ENCODE assay signal across 1 cellular context in the genomic region with DNA sequence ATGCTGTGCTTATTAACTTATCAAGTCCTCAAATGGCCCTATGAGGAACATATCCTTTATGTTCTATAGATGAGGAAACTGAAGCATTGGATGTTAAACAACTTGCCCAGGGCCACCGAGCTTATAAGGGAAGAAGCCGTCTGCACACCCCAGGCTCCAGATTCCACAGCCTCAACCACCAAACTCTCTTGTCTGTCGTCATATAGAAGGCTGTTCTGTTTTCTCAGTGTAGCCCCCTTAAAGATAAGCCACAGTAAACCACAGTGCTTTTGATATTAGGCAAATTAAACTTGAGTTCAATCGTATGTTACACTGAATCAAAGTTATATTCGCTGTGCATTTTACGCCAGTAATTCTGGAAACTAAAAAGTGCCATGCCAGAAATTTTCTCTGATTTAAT.
TF ChIP-seq lines count a peak whose summit lies in the region.

No MANE protein-coding gene starts in this region.

TF ChIP-seq in HepG2, 621 proteins besides CTCF, POLR2A, EP300 and RAD21 (continued from another document):
- TF ChIP-seq, protein P1, sequence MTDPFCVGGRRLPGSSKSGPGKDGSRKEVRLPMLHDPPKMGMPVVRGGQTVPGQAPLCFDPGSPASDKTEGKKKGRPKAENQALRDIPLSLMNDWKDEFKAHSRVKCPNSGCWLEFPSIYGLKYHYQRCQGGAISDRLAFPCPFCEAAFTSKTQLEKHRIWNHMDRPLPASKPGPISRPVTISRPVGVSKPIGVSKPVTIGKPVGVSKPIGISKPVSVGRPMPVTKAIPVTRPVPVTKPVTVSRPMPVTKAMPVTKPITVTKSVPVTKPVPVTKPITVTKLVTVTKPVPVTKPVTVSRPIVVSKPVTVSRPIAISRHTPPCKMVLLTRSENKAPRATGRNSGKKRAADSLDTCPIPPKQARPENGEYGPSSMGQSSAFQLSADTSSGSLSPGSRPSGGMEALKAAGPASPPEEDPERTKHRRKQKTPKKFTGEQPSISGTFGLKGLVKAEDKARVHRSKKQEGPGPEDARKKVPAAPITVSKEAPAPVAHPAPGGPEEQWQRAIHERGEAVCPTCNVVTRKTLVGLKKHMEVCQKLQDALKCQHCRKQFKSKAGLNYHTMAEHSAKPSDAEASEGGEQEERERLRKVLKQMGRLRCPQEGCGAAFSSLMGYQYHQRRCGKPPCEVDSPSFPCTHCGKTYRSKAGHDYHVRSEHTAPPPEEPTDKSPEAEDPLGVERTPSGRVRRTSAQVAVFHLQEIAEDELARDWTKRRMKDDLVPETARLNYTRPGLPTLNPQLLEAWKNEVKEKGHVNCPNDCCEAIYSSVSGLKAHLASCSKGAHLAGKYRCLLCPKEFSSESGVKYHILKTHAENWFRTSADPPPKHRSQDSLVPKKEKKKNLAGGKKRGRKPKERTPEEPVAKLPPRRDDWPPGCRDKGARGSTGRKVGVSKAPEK (CRISPR knock-in tag; IDR thresholded peaks at IDR 0.05; ENCODE audit: borderline replicate concordance): no peak
- no peak for TF ChIP-seq ZFP1 (CRISPR knock-in tag; IDR thresholded peaks at IDR 0.05)
- TF ChIP-seq SMARCC2 (IDR thresholded peaks at IDR 0.05): no peak
